10 cellular contexts compared by ENCODE assay signal in the genomic region with DNA sequence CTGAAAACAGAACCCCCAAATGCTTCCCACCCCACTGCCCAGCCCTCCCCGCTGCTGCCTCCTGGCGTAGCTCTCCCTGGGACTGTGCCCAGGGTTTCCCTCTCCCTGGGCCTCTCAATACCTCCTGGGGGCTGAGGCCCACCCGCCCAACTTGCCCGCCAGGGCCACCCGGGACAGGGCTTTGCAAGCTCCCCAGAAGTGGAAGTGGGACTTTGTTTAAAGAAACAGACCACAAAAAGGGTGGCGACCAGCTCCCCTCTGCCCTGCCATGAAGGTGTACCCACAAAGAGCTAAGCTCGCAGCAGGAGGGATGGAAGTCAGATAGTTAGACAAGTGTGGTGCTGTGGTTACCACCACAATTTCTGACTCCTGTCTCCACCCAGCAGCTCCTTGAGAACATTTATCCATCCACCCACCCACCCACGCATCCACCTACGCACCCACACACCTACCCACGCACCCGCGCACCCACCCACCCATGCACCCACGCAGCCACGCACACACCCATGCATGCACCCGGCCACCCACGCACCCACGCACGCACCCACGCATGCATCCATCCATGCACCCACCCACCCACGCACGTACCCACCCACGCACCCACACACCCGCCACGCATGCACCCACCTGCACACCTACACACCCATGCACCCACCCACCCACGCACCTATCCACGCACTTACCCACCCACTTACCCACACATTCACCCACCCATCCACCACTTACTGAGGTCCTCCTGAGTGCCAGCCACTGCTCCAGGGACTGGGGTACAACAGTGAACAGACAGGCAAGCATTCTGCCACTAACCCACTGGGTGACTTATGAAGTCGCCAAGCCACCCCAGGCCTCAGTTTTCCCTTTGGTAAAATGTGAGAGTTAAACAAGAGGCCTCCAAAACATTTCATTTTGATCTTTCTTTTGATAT.
A peak's percentile ranks its signal among the peaks of the same experiment; 100 is the strongest.
DNase-seq lines count a peak whose midpoint lies in the region; ATAC-seq and TF ChIP-seq lines count a peak whose summit lies in the region.
"Had no signal": no experiment of that assay in that cellular context is flagged by ENCODE, and none has a peak within 500 bp of the region (broad histone marks: within the 10 kb centered on the region; RNA-seq: fewer than 3 reads in every experiment).

No MANE protein-coding gene starts in this region.

- peak overlapping the region; percentile 27; the same call in 1 of the 2 replicates for H3K9ac ChIP-seq in Karpas-422 (ENCODE audit: low read length)

- H3K4me1 ChIP-seq in Karpas-422 (ENCODE audit: low read length), result peaks cover 12% of the 10 kb centered on the region

- peak overlapping the region; percentile 82 for H2AFZ ChIP-seq in Karpas-422 (ENCODE audit: low read length)

- no peaks in the 10 kb centered on the region for H3K9me2 ChIP-seq in Karpas-422 (replicated peaks; ENCODE audit: insufficient read depth, low read length)

- no peaks in the 10 kb centered on the region; the same call in 1 of the 2 replicates for H3K36me3 ChIP-seq in Karpas-422 (ENCODE audit: insufficient read depth, low read length)

- peaks cover 5% of the 10 kb centered on the region; the same call in 1 of the 2 replicates for H3K9me3 ChIP-seq in Karpas-422 (ENCODE audit: low read length)

- peaks cover 17% of the 10 kb centered on the region for H3K36me3 Mint-ChIP-seq in Calu3 (ENCODE audit: insufficient read depth, unreplicated experiment)
- peaks cover 1% of the 10 kb centered on the region for H3K36me3 Mint-ChIP-seq in activated naive CD8-positive, alpha-beta T cell treated with anti-CD3 and anti-CD28 coated beads for 36 hours
- H3K36me3 Mint-ChIP-seq in nephron (ENCODE audit: low read depth), result no peaks in the 10 kb centered on the region
- H3K36me3 Mint-ChIP-seq in mesothelial cell of epicardium, result no peaks in the 10 kb centered on the region

- H3K27ac Mint-ChIP-seq in Calu3 (ENCODE audit: unreplicated experiment) (peak overlapping the region; percentile 35), nephron (peak overlapping the region; percentile 49 to 76 (median 69)), mesothelial cell of epicardium (no peak overlapping the region)
- H3K27ac Mint-ChIP-seq in activated naive CD8-positive, alpha-beta T cell treated with anti-CD3 and anti-CD28 coated beads for 36 hours, result peak overlapping the region; percentile 51

- no peaks in the 10 kb centered on the region for H3K79me2 ChIP-seq in Karpas-422 (ENCODE audit: low read length)

- no peaks in the 10 kb centered on the region for H3K9me3 Mint-ChIP-seq in Calu3 (ENCODE audit: low read depth, unreplicated experiment)
- no peaks in the 10 kb centered on the region for H3K9me3 Mint-ChIP-seq in activated naive CD8-positive, alpha-beta T cell treated with anti-CD3 and anti-CD28 coated beads for 36 hours
- H3K9me3 Mint-ChIP-seq in nephron, result peaks cover 6% of the 10 kb centered on the region
- no peaks in the 10 kb centered on the region for H3K9me3 Mint-ChIP-seq in mesothelial cell of epicardium

- H3K4me2 ChIP-seq in Karpas-422 (ENCODE audit: low read depth, low read length, poor library complexity, severe bottlenecking), result no peak overlapping the region

- no peak overlapping the region for H3K27ac ChIP-seq in Karpas-422 (ENCODE audit: low read length)

- in situ Hi-C loops in KBM-7 (cut with MboI; ENCODE audit: low pct_unique_long_range_greater_than_20kb, low sequenced_read_pairs), result no loop called here

- no TSS peak for BruUV-seq in Calu3 (replicated peaks; lab: Mats Ljungman, UMichigan)

- no peak for ATAC-seq in GM21717 (IDR thresholded peaks at IDR 0.05; ENCODE audit: unreplicated experiment)

- DNase-seq in Calu3 (no peak), Karpas-422 (no peak), KBM-7 (no peak), NCI-H2196 (lab: John Stamatoyannopoulos, UW; ENCODE audit: unreplicated experiment) (no peak), mesothelial cell of epicardium (ENCODE audit: low spot score in 2 of 2, unreplicated experiment in 2 of 2) (no peak)
- DNase-seq in activated naive CD8-positive, alpha-beta T cell treated with anti-CD3 and anti-CD28 coated beads for 36 hours, result no peak
- DNase-seq: activated gamma-delta T cell treated with Interleukin-2 at 50 U/mL for 16 hours had no signal

- H3K27me3 ChIP-seq in Karpas-422 (ENCODE audit: low read length), result no peaks in the 10 kb centered on the region; the same call in 1 of the 2 replicates

- H3K4me3 Mint-ChIP-seq in Calu3 (ENCODE audit: low read depth, unreplicated experiment), result no peak overlapping the region
- H3K4me3 Mint-ChIP-seq in activated naive CD8-positive, alpha-beta T cell treated with anti-CD3 and anti-CD28 coated beads for 36 hours, result no peak overlapping the region
- H3K4me3 Mint-ChIP-seq in nephron, result no peak overlapping the region
- no peak overlapping the region for H3K4me3 Mint-ChIP-seq in mesothelial cell of epicardium

- TF ChIP-seq CTCF in Calu3 (IDR thresholded peaks at IDR 0.05; ENCODE audit: unreplicated experiment) (no peak), nephron (IDR thresholded peaks at IDR 0.05; ENCODE audit: unreplicated experiment in 3 of 3) (no peak), mesothelial cell of epicardium (IDR thresholded peaks at IDR 0.05; ENCODE audit: unreplicated experiment) (no peak)

- H4K20me1 ChIP-seq in Karpas-422 (ENCODE audit: insufficient read depth, low read depth, low read length), result no peaks in the 10 kb centered on the region

- H3K4me1 Mint-ChIP-seq in Calu3 (ENCODE audit: low read depth, unreplicated experiment) (peaks cover 62% of the 10 kb centered on the region), nephron (peaks cover 58% of the 10 kb centered on the region), mesothelial cell of epicardium (peaks cover 46% of the 10 kb centered on the region)
- H3K4me1 Mint-ChIP-seq in activated naive CD8-positive, alpha-beta T cell treated with anti-CD3 and anti-CD28 coated beads for 36 hours, result peaks cover 36% of the 10 kb centered on the region

- intact Hi-C loops in Calu3 (cut with micrococcal nuclease; ENCODE audit: unreplicated experiment), result no loop called here

- no peak overlapping the region for H3K4me3 ChIP-seq in Karpas-422 (ENCODE audit: low read length)
- H3K4me3 ChIP-seq: skin epidermis had no signal

- CTCF ChIA-PET in Calu3 (lab: Charles Lee), result interaction anchor here (0.7 kb wide), 1 partner anchor 224 kb away, joined by 3 read pairs; no protein-coding TSS in a partner anchor

- H3K27me3 Mint-ChIP-seq in Calu3 (ENCODE audit: unreplicated experiment) (no peaks in the 10 kb centered on the region), nephron (ENCODE audit: low read depth) (peaks cover 27% of the 10 kb centered on the region), mesothelial cell of epicardium (ENCODE audit: low read depth) (no peaks in the 10 kb centered on the region)
- H3K27me3 Mint-ChIP-seq in activated naive CD8-positive, alpha-beta T cell treated with anti-CD3 and anti-CD28 coated beads for 36 hours, result no peaks in the 10 kb centered on the region
